In the genomic region with DNA sequence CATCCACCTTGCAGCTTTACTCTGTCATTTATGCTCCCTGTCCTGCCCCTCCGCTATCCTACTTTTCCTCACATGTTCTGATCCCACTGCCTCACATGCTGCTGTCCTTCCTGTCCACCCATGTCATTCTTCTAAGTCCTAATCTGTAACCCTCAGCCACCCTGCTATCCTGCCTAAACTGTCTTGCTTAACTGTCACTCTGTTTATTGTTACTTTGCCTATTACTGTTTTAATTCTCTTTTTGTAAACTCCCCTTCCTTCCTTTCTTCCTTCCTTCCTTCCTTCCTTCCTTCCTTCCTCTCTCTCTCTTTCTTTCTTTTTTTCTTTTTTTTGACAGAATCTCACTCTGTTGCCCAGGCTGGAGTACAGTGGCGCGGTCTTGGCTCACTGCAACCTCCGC, we compare ENCODE assay signal across 9 cellular contexts. TPM values are rescaled to one million over a fixed set of nuclear protein-coding genes. Genes with fewer than 3 reads are reported as not detected.
DNase-seq lines count a peak whose midpoint lies in the region; ATAC-seq and TF ChIP-seq lines count a peak whose summit lies in the region.
"Had no signal": no experiment of that assay in that cellular context is flagged by ENCODE, and none has a peak within 500 bp of the region (broad histone marks: within the 10 kb centered on the region; RNA-seq: fewer than 3 reads in every experiment).

No MANE protein-coding gene starts in this region.

- intact Hi-C loops in activated CD4-positive, alpha-beta T cell treated with anti-CD3 and anti-CD28 coated beads for 36 hours (cut with DNase I, micrococcal nuclease) = loop anchor here in 1 of 2 experiments (2.0 kb wide), 1 partner anchor 41 kb away; no protein-coding TSS in a partner anchor

- CTCF ChIA-PET in activated CD4-positive, alpha-beta T cell treated with anti-CD3 and anti-CD28 coated beads for 36 hours (lab: Charles Lee) = interaction anchor here (0.6 kb wide), 1 partner anchor 9 kb away, joined by 3 read pairs; no protein-coding TSS in a partner anchor

- peaks cover 12% of the 10 kb centered on the region for H3K4me1 ChIP-seq in OCI-LY3 (ENCODE audit: low read length)

- H3K4me3 Mint-ChIP-seq in activated CD4-positive, alpha-beta T cell treated with anti-CD3 and anti-CD28 coated beads for 36 hours = peak overlapping the region; percentile 90
- H3K4me3 Mint-ChIP-seq in effector memory CD8-positive, alpha-beta T cell = peak overlapping the region; percentile 82 to 92
- H3K4me3 Mint-ChIP-seq in progenitor cell of endocrine pancreas (ENCODE audit: low read depth) = peak overlapping the region; percentile 87

- H3K9me3 Mint-ChIP-seq in activated CD4-positive, alpha-beta T cell treated with anti-CD3 and anti-CD28 coated beads for 36 hours (ENCODE audit: low read depth) = no peaks in the 10 kb centered on the region
- H3K9me3 Mint-ChIP-seq in effector memory CD8-positive, alpha-beta T cell = no peaks in the 10 kb centered on the region
- H3K9me3 Mint-ChIP-seq in progenitor cell of endocrine pancreas (ENCODE audit: low read depth) = no peaks in the 10 kb centered on the region

- peaks cover 33% of the 10 kb centered on the region for H3K36me3 Mint-ChIP-seq in activated CD4-positive, alpha-beta T cell treated with anti-CD3 and anti-CD28 coated beads for 36 hours (ENCODE audit: low read depth)
- peaks cover 28% of the 10 kb centered on the region for H3K36me3 Mint-ChIP-seq in effector memory CD8-positive, alpha-beta T cell (ENCODE audit: insufficient read depth)
- H3K36me3 Mint-ChIP-seq in progenitor cell of endocrine pancreas (ENCODE audit: insufficient read depth) = peaks cover 11% of the 10 kb centered on the region

- no peaks in the 10 kb centered on the region for H3K27me3 ChIP-seq in OCI-LY3 (ENCODE audit: low read depth, low read length)

- peak overlapping the region; percentile 98 for H3K4me2 ChIP-seq in OCI-LY3 (ENCODE audit: low read length)

- H2AFZ ChIP-seq in OCI-LY3 (ENCODE audit: low read depth, low read length) = no peak overlapping the region

- peaks cover 13% of the 10 kb centered on the region for H3K79me2 ChIP-seq in OCI-LY3 (ENCODE audit: low read length)

- TF ChIP-seq CTCF in OCI-LY3 (IDR thresholded peaks at IDR 0.05; ENCODE audit: low read depth, low read length) (no peak), progenitor cell of endocrine pancreas (IDR thresholded peaks at IDR 0.05; ENCODE audit: unreplicated experiment) (no peak)

- ATAC-seq in activated CD4-positive, alpha-beta T cell treated with anti-CD3 and anti-CD28 coated beads for 36 hours = no peak
- no peak for ATAC-seq in effector memory CD8-positive, alpha-beta T cell (replicated peaks)

- no peaks in the 10 kb centered on the region for H3K27me3 Mint-ChIP-seq in activated CD4-positive, alpha-beta T cell treated with anti-CD3 and anti-CD28 coated beads for 36 hours
- no peaks in the 10 kb centered on the region for H3K27me3 Mint-ChIP-seq in effector memory CD8-positive, alpha-beta T cell
- H3K27me3 Mint-ChIP-seq in progenitor cell of endocrine pancreas = no peaks in the 10 kb centered on the region

- POLR2A ChIA-PET in activated CD4-positive, alpha-beta T cell treated with anti-CD3 and anti-CD28 coated beads for 36 hours (lab: Charles Lee) = no interaction called here

- H4K20me1 ChIP-seq in OCI-LY3 (ENCODE audit: insufficient read depth, low read length) = no peaks in the 10 kb centered on the region

- H3K36me3 ChIP-seq in OCI-LY3 (replicated peaks; ENCODE audit: low read depth, low read length) = peaks cover 42% of the 10 kb centered on the region

- H3K27ac ChIP-seq in OCI-LY3 (ENCODE audit: low read length) = no peak overlapping the region

- peak overlapping the region; percentile 93; the same call in 1 of the 2 replicates for H3K4me3 ChIP-seq in OCI-LY3 (ENCODE audit: low read length)

- H3K9ac ChIP-seq in OCI-LY3 (ENCODE audit: low read length) = peak overlapping the region; percentile 84; the same call in 1 of the 2 replicates

- peak overlapping the region; percentile 91 for H3K27ac Mint-ChIP-seq in activated CD4-positive, alpha-beta T cell treated with anti-CD3 and anti-CD28 coated beads for 36 hours
- peak overlapping the region; percentile 67 to 90 for H3K27ac Mint-ChIP-seq in effector memory CD8-positive, alpha-beta T cell
- H3K27ac Mint-ChIP-seq in progenitor cell of endocrine pancreas = no peak overlapping the region

- H3K4me1 Mint-ChIP-seq in activated CD4-positive, alpha-beta T cell treated with anti-CD3 and anti-CD28 coated beads for 36 hours = peaks cover 46% of the 10 kb centered on the region
- H3K4me1 Mint-ChIP-seq in effector memory CD8-positive, alpha-beta T cell (ENCODE audit: low read depth in 2 of 2) = peaks cover 33 to 56% of the 10 kb centered on the region in 2 donors
- H3K4me1 Mint-ChIP-seq in progenitor cell of endocrine pancreas (ENCODE audit: low read depth) = peaks cover 16% of the 10 kb centered on the region

- no peaks in the 10 kb centered on the region for H3K9me3 ChIP-seq in OCI-LY3 (ENCODE audit: insufficient read depth, low read length)

- no peak for DNase-seq in activated CD4-positive, alpha-beta T cell treated with anti-CD3 and anti-CD28 coated beads for 36 hours
- DNase-seq in activated CD4-positive, alpha-beta T cell treated with anti-CD3 and anti-CD28 coated beads for 48 hours = no peak
- DNase-seq in effector memory CD8-positive, alpha-beta T cell = no peak
- no peak for DNase-seq in progenitor cell of endocrine pancreas (ENCODE audit: low spot score, unreplicated experiment)
- DNase-seq in CD1c-positive myeloid dendritic cell (ENCODE audit: extremely low spot score) = no peak
- no peak for DNase-seq in DMS153 (lab: John Stamatoyannopoulos, UW)
- no peak for DNase-seq in epidermal melanocyte (ENCODE audit: insufficient read length, low spot score)
- DNase-seq: NCI-H524 treated with DMSO at 0.1 percent for 48 hours had no signal

RNA-seq across cellular contexts. Expression of gene CUL9, which starts 1.4 kb away (rescaled TPM):
- total RNA-seq in activated CD4-positive, alpha-beta T cell treated with anti-CD3 and anti-CD28 coated beads for 36 hours = 10 to 100 TPM; 34.0 to 35.1 TPM
- 57.0 and 61.1 TPM in 2 replicates for total RNA-seq in progenitor cell of endocrine pancreas

RNA-seq across cellular contexts. Expression of gene SRF, which starts 12.4 kb away (rescaled TPM):
- total RNA-seq in activated CD4-positive, alpha-beta T cell treated with anti-CD3 and anti-CD28 coated beads for 36 hours = 10 to 100 TPM; 37.6 to 38.5 TPM
- 29.1 and 30.3 TPM in 2 replicates for total RNA-seq in progenitor cell of endocrine pancreas

RNA-seq across cellular contexts. Expression of gene DNPH1, which starts 45.8 kb away (rescaled TPM):
- total RNA-seq in activated CD4-positive, alpha-beta T cell treated with anti-CD3 and anti-CD28 coated beads for 36 hours = 10 to 100 TPM; 58.5 to 80.3 TPM
- total RNA-seq in progenitor cell of endocrine pancreas = 33.9 and 39.0 TPM in 2 replicates

RNA-seq across cellular contexts. Expression of gene TTBK1, which starts 59.8 kb away (rescaled TPM):
- total RNA-seq in activated CD4-positive, alpha-beta T cell treated with anti-CD3 and anti-CD28 coated beads for 36 hours = under 1 TPM; 0.30 to 0.40 TPM
- 1.4 and 1.7 TPM in 2 replicates for total RNA-seq in progenitor cell of endocrine pancreas
